Comparison of ENCODE assay signal across 19 cellular contexts in the genomic region with DNA sequence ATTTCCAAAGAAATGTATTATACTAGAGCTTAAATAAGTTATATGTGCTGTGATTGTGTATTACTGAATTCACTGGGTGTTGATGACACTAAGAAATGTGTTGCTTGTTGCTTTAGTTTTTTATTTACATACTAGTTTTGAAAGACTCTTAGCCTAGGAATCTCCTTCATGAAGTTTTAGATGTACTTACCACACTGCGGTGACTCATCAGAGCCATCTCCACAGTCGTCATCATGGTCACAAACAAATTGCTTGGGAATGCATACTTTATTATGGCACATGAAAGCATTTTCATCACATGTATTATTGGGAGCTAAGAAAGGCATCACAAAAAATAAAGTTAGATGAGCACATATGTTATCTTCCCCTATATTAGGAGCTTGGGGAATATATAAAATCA.
DNase-seq lines count a peak whose midpoint lies in the region; ATAC-seq and TF ChIP-seq lines count a peak whose summit lies in the region.
"Had no signal": no experiment of that assay in that cellular context is flagged by ENCODE, and none has a peak within 500 bp of the region (broad histone marks: within the 10 kb centered on the region; RNA-seq: fewer than 3 reads in every experiment).

No MANE protein-coding gene starts in this region.

- no peak for TF ChIP-seq CTCF in AG09309 (IDR thresholded peaks at IDR 0.05; ENCODE audit: control insufficient read depth, insufficient read depth, low read depth, low read length, missing control alignments)
- TF ChIP-seq CTCF in brain microvascular endothelial cell (IDR thresholded peaks at IDR 0.05; ENCODE audit: low read depth, low read length, missing control alignments) = no peak
- no peak for TF ChIP-seq CTCF in dorsolateral prefrontal cortex (IDR thresholded peaks at IDR 0.05 in 54 of 56, conservative IDR thresholded peaks at IDR 0.05 in 2 of 56; ENCODE audit: low read depth in 1 of 56, partially characterized antibody in 56 of 56)
- no peak for TF ChIP-seq CTCF in PC-9 (conservative IDR thresholded peaks at IDR 0.05)

- H3K9me2 ChIP-seq in PC-9 (ENCODE audit: insufficient read depth) = peaks cover 5% of the 10 kb centered on the region; the same call in 1 of the 2 replicates

- no peak overlapping the region for H3K4me2 ChIP-seq in PC-9

- no peaks in the 10 kb centered on the region for H3F3A ChIP-seq in PC-9 (ENCODE audit: insufficient read depth, low read depth)

- H3K4me3 ChIP-seq in AG09309 (ENCODE audit: control insufficient read depth, low read depth, low read length) (no peak overlapping the region), brain microvascular endothelial cell (ENCODE audit: low read depth, low read length) (no peak overlapping the region), dorsolateral prefrontal cortex (no peak overlapping the region), PC-9 (no peak overlapping the region)
- H3K4me3 ChIP-seq: GM12878 had no signal

- POLR2A ChIA-PET in PC-9 (lab: Charles Lee; ENCODE audit: unreplicated experiment) = no interaction called here

- ATAC-seq in GM21515 (IDR thresholded peaks at IDR 0.05; ENCODE audit: unreplicated experiment) = no peak
- ATAC-seq in GM19463 (IDR thresholded peaks at IDR 0.05; ENCODE audit: unreplicated experiment) = no peak
- ATAC-seq: activated CD8-positive, alpha-beta T cell treated with anti-CD3 and anti-CD28 coated beads, Interleukin-2, amount 10 ng/mL, durations not matched to agents 7 days and 5 days; GM12878; stimulated activated naive B cell treated with anti-CD40 and anti-IgM and Interleukin-4, amounts not matched to agents 10 μg/mL and 1 μg/mL and 100 μg/mL, for 72 hours had no signal

- H3K27me3 ChIP-seq in brain microvascular endothelial cell (replicated peaks) = no peaks in the 10 kb centered on the region
- no peaks in the 10 kb centered on the region for H3K27me3 ChIP-seq in dorsolateral prefrontal cortex
- no peaks in the 10 kb centered on the region for H3K27me3 ChIP-seq in PC-9 (ENCODE audit: insufficient read depth, low read depth)

- in situ Hi-C loops in brain microvascular endothelial cell (cut with HindIII; ENCODE audit: low pct_ligation_motif_present, low sequenced_read_pairs) = no loop called here

- no peaks in the 10 kb centered on the region for H3K9me3 ChIP-seq in PC-9 (ENCODE audit: insufficient read depth, low read depth)

- no peaks in the 10 kb centered on the region for H3K79me2 ChIP-seq in PC-9 (ENCODE audit: low read depth)

- CTCF ChIA-PET in PC-9 (lab: Charles Lee) = no interaction called here

- H2AFZ ChIP-seq in PC-9 = no peak overlapping the region

- intact Hi-C loops in dorsolateral prefrontal cortex (cut with DNase I) (no loop called here), PC-9 (cut with micrococcal nuclease; ENCODE audit: unreplicated experiment) (no loop called here)

- no peaks in the 10 kb centered on the region for H3K4me1 ChIP-seq in PC-9 (replicated peaks; ENCODE audit: insufficient read depth)

- H3K27ac ChIP-seq in brain microvascular endothelial cell (peak overlapping the region; percentile 40), dorsolateral prefrontal cortex (no peak overlapping the region), PC-9 (no peak overlapping the region)
- H3K27ac ChIP-seq: C4-2B, WERI-Rb-1 had no signal

- DNase-seq in AG09309 (ENCODE audit: low read depth) (peak; percentile 1), M059J (ENCODE audit: low read depth) (peak; percentile 43), brain microvascular endothelial cell (peak; percentile 93), iris pigment epithelial cell (ENCODE audit: low read depth) (peak; percentile 92), dorsolateral prefrontal cortex (no peak), PC-9 (no peak)
- DNase-seq: activated CD8-positive, alpha-beta T cell treated with anti-CD3 and anti-CD28 coated beads, Interleukin-2, amount 10 ng/mL, durations not matched to agents 7 days and 5 days; DND-41; effector CD4-positive, alpha-beta T cell; islet precursor cell; NCI-H1694; nucleus accumbens; small intestine; stimulated activated naive B cell treated with anti-CD40 and anti-IgM and Interleukin-4, amounts not matched to agents 10 μg/mL and 1 μg/mL and 100 μg/mL, for 72 hours; WERI-Rb-1 had no signal

- no peaks in the 10 kb centered on the region for H3K36me3 ChIP-seq in brain microvascular endothelial cell (replicated peaks)
- H3K36me3 ChIP-seq in PC-9 (ENCODE audit: low read depth) = no peaks in the 10 kb centered on the region
- H3K36me3 ChIP-seq: WERI-Rb-1 had no signal

- BruUV-seq in PC-9 (replicated peaks; lab: Mats Ljungman, UMichigan) = no TSS peak

- no peaks in the 10 kb centered on the region for H4K20me1 ChIP-seq in PC-9 (ENCODE audit: insufficient read depth)

Comparison
In these comparisons a context has a peak if more than half of its experiments do, and no peak if none do; other contexts are left out.
1. DNase-seq: peak in AG09309 (single experiment), M059J (single experiment), brain microvascular endothelial cell (single experiment) and iris pigment epithelial cell (single experiment); none in dorsolateral prefrontal cortex (0 of 10) and PC-9 (0 of 2).